In genomic region chr1:80202118-80202517, GRCh38 we compare ENCODE assay signal across 21 cellular contexts.
"Had no signal": no experiment of that assay in that cellular context is flagged by ENCODE, and none has a peak within 500 bp of the region (broad histone marks: within the 10 kb centered on the region; RNA-seq: fewer than 3 reads in every experiment).

No MANE protein-coding gene starts in this region.

- H3K4me1 ChIP-seq: SJSA1 had no signal

- H3K27ac ChIP-seq: SJSA1, SK-N-MC had no signal

- H3K27me3 ChIP-seq: SJSA1 had no signal

- H3K36me3 ChIP-seq: SJSA1 had no signal

- DNase-seq: IMR-90, Karpas-422, KG1, MM.1S, NCI-H1092 treated with DMSO at 0.1 percent for 48 hours, NCI-H1436, NCI-H187, NCI-H2029, NCI-H2081 treated with DMSO at 0.1 percent for 48 hours, NCI-H2171, NCI-H226, NCI-H446, NCI-H510A, NCI-H524 treated with DMSO at 0.1 percent for 48 hours, NCI-H69, Right ventricle myocardium superior, RPMI8226, SIG-M5 had no signal

- H3K4me3 ChIP-seq: SJSA1, SK-N-MC had no signal

- ATAC-seq: HepG2 had no signal
